In the genomic region with DNA sequence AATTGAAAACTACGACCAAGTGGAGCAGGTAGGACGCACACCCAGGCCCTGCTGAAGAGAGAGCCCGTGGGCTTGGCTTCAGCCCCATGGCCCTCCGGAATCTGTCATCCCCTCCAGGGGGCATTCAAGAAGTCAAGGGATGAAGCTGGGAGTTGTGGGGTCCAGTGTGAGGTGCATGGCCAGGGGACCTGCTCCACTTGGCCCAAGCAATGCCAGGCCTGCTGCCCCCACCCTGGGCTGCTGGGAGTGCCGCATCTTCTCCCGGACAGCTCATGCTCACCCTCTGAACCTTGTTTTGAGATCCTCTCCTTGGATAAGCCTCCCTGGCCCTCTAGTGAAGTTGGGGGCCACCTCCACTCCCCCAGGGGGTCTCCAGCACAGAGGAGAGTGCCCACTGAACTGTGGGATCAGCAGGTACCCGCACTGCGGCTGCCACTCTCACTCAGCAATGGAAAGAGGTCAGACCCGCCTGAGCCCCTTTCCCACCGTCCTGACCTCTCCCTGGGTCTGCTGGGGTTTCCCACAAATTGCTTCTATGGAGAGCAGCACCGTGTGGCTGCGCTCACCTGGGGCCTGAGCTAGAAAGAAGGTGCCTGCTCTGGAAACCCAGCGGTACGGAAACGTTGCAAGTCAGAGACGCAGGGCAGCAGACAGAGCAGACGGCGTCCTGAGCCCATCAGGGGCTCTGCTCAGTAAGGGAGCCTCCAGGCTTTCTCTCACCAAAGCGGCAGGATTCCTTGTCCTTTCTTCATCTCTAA, we compare ENCODE assay signal across 11 cellular contexts.
"Had no signal": no experiment of that assay in that cellular context is flagged by ENCODE, and none has a peak within 500 bp of the region (broad histone marks: within the 10 kb centered on the region; RNA-seq: fewer than 3 reads in every experiment).

No MANE protein-coding gene starts in this region.

- H2AFZ ChIP-seq: neural progenitor cell had no signal

- DNase-seq: activated CD4-positive, alpha-beta memory T cell treated with anti-CD3 and anti-CD28 coated beads for 36 hours; activated CD4-positive, alpha-beta T cell treated with anti-CD3 and anti-CD28 coated beads for 1 hour; activated gamma-delta T cell; activated naive CD8-positive, alpha-beta T cell treated with anti-CD3 and anti-CD28 coated beads for 36 hours; activated T-cell treated with anti-CD3 and anti-CD28 coated beads, Interleukin-2, amount 50 U/mL, for 48 hours; dorsolateral prefrontal cortex; stimulated activated CD4-positive, alpha-beta T cell treated with anti-CD3 and anti-CD28 coated beads, Interleukin-1b, Interleukin-23, amount 100 ng/mL, for 48 hours; stimulated activated naive CD4-positive, alpha-beta T cell treated with Interleukin-2 at 50 U/mL for 16 hours had no signal

- H3K27me3 Mint-ChIP-seq: activated CD4-positive, alpha-beta memory T cell treated with anti-CD3 and anti-CD28 coated beads for 36 hours; activated naive CD8-positive, alpha-beta T cell treated with anti-CD3 and anti-CD28 coated beads for 36 hours had no signal

- H3K4me3 ChIP-seq: breast epithelium, dorsolateral prefrontal cortex, heart left ventricle, neural progenitor cell had no signal

- H3K36me3 ChIP-seq: breast epithelium, heart left ventricle, neural progenitor cell had no signal

- H3K4me2 ChIP-seq: neural progenitor cell had no signal

- H3K27ac Mint-ChIP-seq: activated CD4-positive, alpha-beta memory T cell treated with anti-CD3 and anti-CD28 coated beads for 36 hours; activated naive CD8-positive, alpha-beta T cell treated with anti-CD3 and anti-CD28 coated beads for 36 hours; neural progenitor cell had no signal

- H3K9ac ChIP-seq: neural progenitor cell had no signal

- H3K27ac ChIP-seq: breast epithelium, heart left ventricle, neural progenitor cell had no signal

- H3K4me3 Mint-ChIP-seq: activated CD4-positive, alpha-beta memory T cell treated with anti-CD3 and anti-CD28 coated beads for 36 hours; activated naive CD8-positive, alpha-beta T cell treated with anti-CD3 and anti-CD28 coated beads for 36 hours; neural progenitor cell had no signal

- H3K4me1 ChIP-seq: breast epithelium, neural progenitor cell had no signal

- H3K27me3 ChIP-seq: breast epithelium, dorsolateral prefrontal cortex, heart left ventricle had no signal

- H3K9me3 Mint-ChIP-seq: activated naive CD8-positive, alpha-beta T cell treated with anti-CD3 and anti-CD28 coated beads for 36 hours had no signal

- ATAC-seq: heart left ventricle had no signal
